Comparison of ENCODE assay signal across 20 cellular contexts in the genomic region with DNA sequence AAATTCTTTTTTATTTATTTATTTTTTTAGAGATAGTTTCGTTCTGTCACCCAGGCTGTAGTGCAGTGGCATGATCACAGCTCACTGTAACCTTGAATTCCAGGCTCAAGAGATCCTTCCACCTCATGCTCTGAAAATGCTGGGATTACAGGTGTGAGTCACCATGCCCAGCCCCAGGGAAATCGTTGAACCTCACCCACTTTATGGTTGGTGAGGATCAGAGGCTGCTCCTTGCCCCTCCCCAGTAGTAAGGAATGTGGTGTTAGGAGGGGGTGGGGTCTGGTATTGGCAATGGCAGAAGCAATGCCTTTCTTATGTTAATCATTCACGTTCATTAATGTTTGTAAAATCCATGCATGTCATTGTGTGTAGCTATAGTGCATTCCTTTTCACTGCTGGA.
DNase-seq lines count a peak whose midpoint lies in the region; ATAC-seq and TF ChIP-seq lines count a peak whose summit lies in the region.
"Had no signal": no experiment of that assay in that cellular context is flagged by ENCODE, and none has a peak within 500 bp of the region (broad histone marks: within the 10 kb centered on the region; RNA-seq: fewer than 3 reads in every experiment).

No MANE protein-coding gene starts in this region.

- no peak overlapping the region for H3K4me3 ChIP-seq in breast epithelium
- H3K4me3 ChIP-seq: GM12878 had no signal

- no peaks in the 10 kb centered on the region for H3K9me3 ChIP-seq in breast epithelium

- peak overlapping the region; percentile 74 for H3K27ac Mint-ChIP-seq in MCF 10A (ENCODE audit: low read depth, unreplicated experiment)
- no peak overlapping the region for H3K27ac Mint-ChIP-seq in activated naive CD8-positive, alpha-beta T cell treated with anti-CD3 and anti-CD28 coated beads for 36 hours
- H3K27ac Mint-ChIP-seq: activated CD4-positive, alpha-beta T cell treated with anti-CD3 and anti-CD28 coated beads, Interleukin-2, amount 10 ng/mL, durations not matched to agents 7 days and 5 days; activated naive CD8-positive, alpha-beta T cell treated with anti-CD3 and anti-CD28 coated beads, Interleukin-2, amount 50 U/mL, for 24 hours; CD4-positive, CD25-positive, alpha-beta regulatory T cell had no signal

- no peaks in the 10 kb centered on the region for H3K27me3 Mint-ChIP-seq in MCF 10A (ENCODE audit: insufficient read depth, unreplicated experiment)
- peaks cover 17% of the 10 kb centered on the region for H3K27me3 Mint-ChIP-seq in activated naive CD8-positive, alpha-beta T cell treated with anti-CD3 and anti-CD28 coated beads for 36 hours
- H3K27me3 Mint-ChIP-seq: CD4-positive, CD25-positive, alpha-beta regulatory T cell had no signal

- H3K4me1 ChIP-seq in breast epithelium: no peaks in the 10 kb centered on the region

- no TSS peak for BruUV-seq in MCF 10A (replicated peaks; lab: Mats Ljungman, UMichigan)

- H3K36me3 Mint-ChIP-seq in MCF 10A (ENCODE audit: insufficient read depth, unreplicated experiment): no peaks in the 10 kb centered on the region
- H3K36me3 Mint-ChIP-seq in activated naive CD8-positive, alpha-beta T cell treated with anti-CD3 and anti-CD28 coated beads for 36 hours: no peaks in the 10 kb centered on the region
- H3K36me3 Mint-ChIP-seq: CD4-positive, CD25-positive, alpha-beta regulatory T cell had no signal

- no peak overlapping the region for H3K27ac ChIP-seq in breast epithelium
- H3K27ac ChIP-seq: 22Rv1 had no signal

- intact Hi-C loops in MCF 10A (cut with micrococcal nuclease) (no loop called here), breast epithelium (cut with DNase I; ENCODE audit: low total_unique reads) (no loop called here)

- POLR2A ChIA-PET in MCF 10A (lab: Yijun Ruan, JAX): interaction anchor here (1.1 kb wide), 1 partner anchor 18 kb away, joined by 3 read pairs; no protein-coding TSS in a partner anchor

- TF ChIP-seq POLR2A in breast epithelium (IDR thresholded peaks at IDR 0.05): no peak

- no peaks in the 10 kb centered on the region for H3K27me3 ChIP-seq in breast epithelium

- no peaks in the 10 kb centered on the region for H3K9me3 Mint-ChIP-seq in MCF 10A (ENCODE audit: unreplicated experiment)
- H3K9me3 Mint-ChIP-seq in activated naive CD8-positive, alpha-beta T cell treated with anti-CD3 and anti-CD28 coated beads for 36 hours: no peaks in the 10 kb centered on the region
- H3K9me3 Mint-ChIP-seq: activated CD4-positive, alpha-beta T cell treated with anti-CD3 and anti-CD28 coated beads, Interleukin-2, amount 10 ng/mL, durations not matched to agents 7 days and 5 days; activated naive CD8-positive, alpha-beta T cell treated with anti-CD3 and anti-CD28 coated beads, Interleukin-2, amount 50 U/mL, for 24 hours; CD4-positive, CD25-positive, alpha-beta regulatory T cell; central memory CD8-positive, alpha-beta T cell had no signal

- no peak for ATAC-seq in GM18498 (IDR thresholded peaks at IDR 0.05; ENCODE audit: unreplicated experiment)
- ATAC-seq: activated naive CD8-positive, alpha-beta T cell treated with anti-CD3 and anti-CD28 coated beads, Interleukin-2, amount 50 U/mL, for 24 hours; GM12878; left cardiac atrium; Right ventricle myocardium inferior had no signal

- TF ChIP-seq CTCF in MCF 10A (IDR thresholded peaks at IDR 0.05; ENCODE audit: unreplicated experiment): no peak
- no peak for TF ChIP-seq CTCF in breast epithelium (IDR thresholded peaks at IDR 0.05)

- no peaks in the 10 kb centered on the region for H3K36me3 ChIP-seq in breast epithelium

- H3K4me3 Mint-ChIP-seq in MCF 10A (ENCODE audit: unreplicated experiment): no peak overlapping the region
- H3K4me3 Mint-ChIP-seq in activated naive CD8-positive, alpha-beta T cell treated with anti-CD3 and anti-CD28 coated beads for 36 hours: no peak overlapping the region
- H3K4me3 Mint-ChIP-seq: activated CD4-positive, alpha-beta T cell treated with anti-CD3 and anti-CD28 coated beads, Interleukin-2, amount 10 ng/mL, durations not matched to agents 7 days and 5 days; activated naive CD8-positive, alpha-beta T cell treated with anti-CD3 and anti-CD28 coated beads, Interleukin-2, amount 50 U/mL, for 24 hours; CD4-positive, CD25-positive, alpha-beta regulatory T cell; central memory CD8-positive, alpha-beta T cell had no signal

- CTCF ChIA-PET in MCF 10A (lab: Yijun Ruan, JAX): interaction anchor here (0.6 kb wide), 1 partner anchor 225 kb away, joined by 3 read pairs; no protein-coding TSS in a partner anchor

- DNase-seq in MCF 10A (ENCODE audit: unreplicated experiment) (peak; percentile 73), breast epithelium (ENCODE audit: low spot score in 2 of 2) (no peak), SW480 (ENCODE audit: low spot score) (peak; percentile 80), iPS-NIHi7 (ENCODE audit: extremely low spot score) (peak; percentile 54), NCI-H1417 (lab: John Stamatoyannopoulos, UW) (no peak), NCI-H446 treated with DMSO at 0.1 percent for 48 hours (lab: John Stamatoyannopoulos, UW) (no peak)
- no peak for DNase-seq in activated naive CD8-positive, alpha-beta T cell treated with anti-CD3 and anti-CD28 coated beads for 36 hours
- DNase-seq: activated CD4-positive, alpha-beta T cell treated with anti-CD3 and anti-CD28 coated beads, Interleukin-2, amount 10 ng/mL, durations not matched to agents 7 days and 5 days; activated naive CD8-positive, alpha-beta T cell treated with anti-CD3 and anti-CD28 coated beads, Interleukin-2, amount 50 U/mL, for 24 hours; activated T-cell treated with anti-CD3 and anti-CD28 coated beads, Interleukin-2, amount 50 U/mL, for 1 hour; CD4-positive, CD25-positive, alpha-beta regulatory T cell; left cardiac atrium; NCI-H1694 treated with DMSO at 0.1 percent for 48 hours; NCI-H774; posterior cingulate gyrus had no signal

- H3K4me1 Mint-ChIP-seq in MCF 10A (ENCODE audit: insufficient read depth, unreplicated experiment): peaks cover 12% of the 10 kb centered on the region
- H3K4me1 Mint-ChIP-seq in activated naive CD8-positive, alpha-beta T cell treated with anti-CD3 and anti-CD28 coated beads for 36 hours: no peaks in the 10 kb centered on the region
- H3K4me1 Mint-ChIP-seq: activated CD4-positive, alpha-beta T cell treated with anti-CD3 and anti-CD28 coated beads, Interleukin-2, amount 10 ng/mL, durations not matched to agents 7 days and 5 days; activated naive CD8-positive, alpha-beta T cell treated with anti-CD3 and anti-CD28 coated beads, Interleukin-2, amount 50 U/mL, for 24 hours; CD4-positive, CD25-positive, alpha-beta regulatory T cell; central memory CD8-positive, alpha-beta T cell had no signal

Comparison
In these comparisons a context has a peak if more than half of its experiments do, and no peak if none do; other contexts are left out.
1. DNase-seq: peak in MCF 10A (single experiment), SW480 (single experiment) and iPS-NIHi7 (single experiment); none in breast epithelium (0 of 2), activated naive CD8-positive, alpha-beta T cell treated with anti-CD3 and anti-CD28 coated beads for 36 hours (single experiment), NCI-H1417 (0 of 3) and NCI-H446 treated with DMSO at 0.1 percent for 48 hours (single experiment).